In genomic region chr10:114043532-114044250, GRCh38 we compare ENCODE assay signal across 8 cellular contexts. TPM values are rescaled to one million over a fixed set of nuclear protein-coding genes. Genes with fewer than 3 reads are reported as not detected.
DNase-seq lines count a peak whose midpoint lies in the region; ATAC-seq and TF ChIP-seq lines count a peak whose summit lies in the region.

Gene ADRB1, plus strand, starts transcription at chr10:114043866. Its CDS starts 267 bp downstream, at chr10:114044133.

- peaks cover 16% of the 10 kb centered on the region for H3K4me1 Mint-ChIP-seq in CD8-positive, alpha-beta T cell (ENCODE audit: low read depth)

- peaks cover 19% of the 10 kb centered on the region for H3K27me3 ChIP-seq in CD8-positive, alpha-beta T cell (ENCODE audit: insufficient read depth, low read length)

- POLR2A ChIA-PET in CD8-positive, alpha-beta T cell (lab: Charles Lee) = no interaction called here

- H3K27ac Mint-ChIP-seq in CD8-positive, alpha-beta T cell = no peak within 1 kb of the TSS

- peak; percentile 59 for ATAC-seq in CD8-positive, alpha-beta T cell
- peak; percentile 49 for ATAC-seq in GM19455 (IDR thresholded peaks at IDR 0.05; ENCODE audit: unreplicated experiment)
- no peak for ATAC-seq in HG03378 (IDR thresholded peaks at IDR 0.05; ENCODE audit: unreplicated experiment)

- H3K4me3 ChIP-seq in CD8-positive, alpha-beta T cell (ENCODE audit: low read depth, low read length) = peak within 1 kb of the TSS; percentile 35

- intact Hi-C loops in CD8-positive, alpha-beta T cell (cut with DNase I, micrococcal nuclease) = no loop called here

- H3K9me3 Mint-ChIP-seq in CD8-positive, alpha-beta T cell = no peaks in the 10 kb centered on the region

- H3K27me3 Mint-ChIP-seq in CD8-positive, alpha-beta T cell (ENCODE audit: low read depth) = peaks cover 48% of the 10 kb centered on the region

- no peaks in the 10 kb centered on the region for H3K36me3 ChIP-seq in CD8-positive, alpha-beta T cell (ENCODE audit: insufficient read depth, low read length)

- no peaks in the 10 kb centered on the region for H3K9me3 ChIP-seq in CD8-positive, alpha-beta T cell (ENCODE audit: low read length)

- H3K36me3 Mint-ChIP-seq in CD8-positive, alpha-beta T cell = no peaks in the 10 kb centered on the region

- peaks cover 15% of the 10 kb centered on the region for H3K4me1 ChIP-seq in CD8-positive, alpha-beta T cell (ENCODE audit: insufficient read depth, low read length)

- CTCF ChIA-PET in CD8-positive, alpha-beta T cell (lab: Charles Lee) = no interaction called here

- DNase-seq in CD8-positive, alpha-beta T cell = peak in 4 of 7 experiments; percentile 10 to 50 (median 36)
- DNase-seq in LoVo (ENCODE audit: low spot score) (peak; percentile 90), SW480 (ENCODE audit: low spot score) (peak; percentile 70), cerebellum (ENCODE audit: low spot score) (peak; percentile 57), kidney tubule cell (ENCODE audit: low spot score) (peak; percentile 21)
- DNase-seq in stimulated activated CD4-positive, alpha-beta T cell treated with anti-CD3 and anti-CD28 coated beads, Interleukin-12 subunit alpha, Interleukin-12 subunit beta, amount 100 ng/mL, for 4 hours = peak; percentile 28

- TF ChIP-seq CTCF in CD8-positive, alpha-beta T cell (IDR thresholded peaks at IDR 0.05) = no peak

- peak within 1 kb of the TSS; percentile 76 for H3K4me3 Mint-ChIP-seq in CD8-positive, alpha-beta T cell

- H3K27ac ChIP-seq in CD8-positive, alpha-beta T cell (ENCODE audit: low read depth, low read length) = no peak within 1 kb of the TSS

RNA-seq across cellular contexts. Expression of gene ADRB1, which starts in this region (rescaled TPM):
- 1 to 10 TPM; 1.2 to 1.4 TPM for total RNA-seq in CD8-positive, alpha-beta T cell
- total RNA-seq in cerebellum = 1.6 TPM

Comparison
In these comparisons a context has a peak if more than half of its experiments do, and no peak if none do; other contexts are left out.
1. DNase-seq: peak in every context shown above with its lines; median percentile 90 in LoVo; 70 in SW480; 57 in cerebellum; 36 in CD8-positive, alpha-beta T cell; 28 in stimulated activated CD4-positive, alpha-beta T cell treated with anti-CD3 and anti-CD28 coated beads, Interleukin-12 subunit alpha, Interleukin-12 subunit beta, amount 100 ng/mL, for 4 hours; 21 in kidney tubule cell.